In the genomic region with DNA sequence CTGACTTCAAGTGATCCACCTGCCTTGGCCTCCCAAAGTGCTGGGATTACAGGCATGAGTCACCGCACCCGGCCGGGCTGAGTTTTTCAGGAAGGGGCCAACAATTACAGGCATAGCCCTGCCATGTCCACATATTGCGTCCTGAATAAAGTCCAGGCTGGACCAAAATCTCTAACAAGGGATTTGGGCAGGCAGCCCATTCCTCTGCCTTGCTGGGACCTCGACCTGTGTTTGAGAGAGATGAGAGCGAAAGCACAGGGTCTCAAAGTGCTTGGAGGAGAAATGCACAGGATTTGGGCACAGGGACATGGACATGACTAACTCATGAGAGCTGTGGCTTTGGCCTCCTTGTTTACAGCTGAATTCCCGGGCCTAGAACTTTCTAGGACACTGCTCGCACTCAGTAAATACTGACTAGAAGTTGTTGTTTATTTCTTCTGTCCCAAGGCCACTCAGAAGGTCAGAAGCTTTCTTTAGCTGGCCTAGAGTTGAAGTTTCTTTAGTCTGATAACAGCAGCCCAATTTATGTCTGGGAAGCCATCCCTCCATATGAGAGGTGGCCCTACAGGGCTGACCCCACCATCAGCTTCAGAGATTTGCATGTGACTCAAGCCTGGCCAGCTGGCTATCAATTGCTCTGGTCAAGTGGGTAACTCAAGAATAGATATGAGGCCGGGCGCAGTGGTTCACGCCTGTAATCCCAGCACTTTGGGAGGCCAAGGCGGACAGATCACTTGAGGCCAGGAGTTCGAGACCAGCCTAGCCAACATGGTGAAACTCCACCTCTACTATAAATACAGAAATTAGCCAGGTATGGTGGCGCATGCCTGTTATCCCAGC, we compare ENCODE assay signal across 13 cellular contexts. TPM values are rescaled to one million over a fixed set of nuclear protein-coding genes. Genes with fewer than 3 reads are reported as not detected.
A peak's percentile ranks its signal among the peaks of the same experiment; 100 is the strongest.
DNase-seq lines count a peak whose midpoint lies in the region; ATAC-seq and TF ChIP-seq lines count a peak whose summit lies in the region.
"Had no signal": no experiment of that assay in that cellular context is flagged by ENCODE, and none has a peak within 500 bp of the region (broad histone marks: within the 10 kb centered on the region; RNA-seq: fewer than 3 reads in every experiment).

No MANE protein-coding gene starts in this region.

- intact Hi-C loops in esophagus squamous epithelium (cut with DNase I) = no loop called here
- intact Hi-C loops in tibial artery (cut with DNase I; ENCODE audit: low total_unique reads) = no loop called here

- 63 to 81% methylated on average over 6 to 7 of the region's 14 CpGs for WGBS in esophagus squamous epithelium, 2 donors

- peak overlapping the region; percentile 54 for H3K27ac Mint-ChIP-seq in activated T-helper 17 cell treated with anti-CD3 and anti-CD28 coated beads, Interleukin-2, amount 50 U/mL, for 72 hours
- H3K27ac Mint-ChIP-seq: brain, mesothelial cell of epicardium had no signal

- TF ChIP-seq CTCF in esophagus squamous epithelium (IDR thresholded peaks at IDR 0.05) = no peak
- TF ChIP-seq CTCF in tibial artery (IDR thresholded peaks at IDR 0.05) = no peak

- H3K36me3 Mint-ChIP-seq in activated T-helper 17 cell treated with anti-CD3 and anti-CD28 coated beads, Interleukin-2, amount 50 U/mL, for 72 hours (ENCODE audit: low read depth) = no peaks in the 10 kb centered on the region

- H3K27me3 Mint-ChIP-seq in activated T-helper 17 cell treated with anti-CD3 and anti-CD28 coated beads, Interleukin-2, amount 50 U/mL, for 72 hours = no peaks in the 10 kb centered on the region
- H3K27me3 Mint-ChIP-seq: brain had no signal

- no peaks in the 10 kb centered on the region for H3K4me1 Mint-ChIP-seq in activated T-helper 17 cell treated with anti-CD3 and anti-CD28 coated beads, Interleukin-2, amount 50 U/mL, for 72 hours
- H3K4me1 Mint-ChIP-seq: mesothelial cell of epicardium had no signal

- H3K27me3 ChIP-seq in esophagus squamous epithelium = no peaks in the 10 kb centered on the region
- H3K27me3 ChIP-seq in tibial artery = no peaks in the 10 kb centered on the region

- no peak overlapping the region for H3K4me3 Mint-ChIP-seq in activated T-helper 17 cell treated with anti-CD3 and anti-CD28 coated beads, Interleukin-2, amount 50 U/mL, for 72 hours
- H3K4me3 Mint-ChIP-seq: brain, mesothelial cell of epicardium had no signal

- no peak for ATAC-seq in activated T-helper 17 cell treated with anti-CD3 and anti-CD28 coated beads, Interleukin-2, amount 50 U/mL, for 72 hours (replicated peaks)

- H3K36me3 ChIP-seq in esophagus squamous epithelium (peaks cover 0 to 11% (median 6%) of the 10 kb centered on the region in 3 donors), tibial artery (no peaks in the 10 kb centered on the region)

- no peak for DNase-seq in esophagus squamous epithelium (lab: John Stamatoyannopoulos, UW)
- DNase-seq in lung microvascular endothelial cell (ENCODE audit: low read depth in 2 of 2) = peak; percentile 53 to 68
- peak; percentile 63 to 79 for DNase-seq in tibial artery
- no peak for DNase-seq in OCI-M2 (lab: John Stamatoyannopoulos, UW; ENCODE audit: unreplicated experiment)
- DNase-seq in activated CD4-positive, alpha-beta T cell treated with anti-CD3 and anti-CD28 coated beads for 4 hours = no peak
- DNase-seq in KG1 (lab: John Stamatoyannopoulos, UW) = no peak
- DNase-seq in NCI-H82 (lab: John Stamatoyannopoulos, UW) = no peak
- DNase-seq: NCI-H2029; NCI-H748 treated with DMSO at 0.1 percent for 48 hours; stimulated activated CD4-positive, alpha-beta T cell treated with anti-CD3 and anti-CD28 coated beads, Interleukin-15, amount 100 ng/mL, for 24 hours had no signal

- H3K4me1 ChIP-seq in esophagus squamous epithelium (peaks cover 0 to 57% (median 28%) of the 10 kb centered on the region in 3 donors), tibial artery (peaks cover 0 to 36% (median 14%) of the 10 kb centered on the region in 4 donors)

- H3K27ac ChIP-seq in esophagus squamous epithelium (peak overlapping the region in 3 of 4 donors; percentile 59 to 79 (median 74)), tibial artery (peak overlapping the region; percentile 30 to 42)

- no peak overlapping the region for H3K4me3 ChIP-seq in esophagus squamous epithelium
- H3K4me3 ChIP-seq in tibial artery = no peak overlapping the region

- no peaks in the 10 kb centered on the region for H3K9me3 Mint-ChIP-seq in activated T-helper 17 cell treated with anti-CD3 and anti-CD28 coated beads, Interleukin-2, amount 50 U/mL, for 72 hours
- H3K9me3 Mint-ChIP-seq: brain, mesothelial cell of epicardium had no signal

- no peak for TF ChIP-seq POLR2A in esophagus squamous epithelium (IDR thresholded peaks at IDR 0.05)

- no peaks in the 10 kb centered on the region for H3K9me3 ChIP-seq in esophagus squamous epithelium
- H3K9me3 ChIP-seq in tibial artery = no peaks in the 10 kb centered on the region

RNA-seq across cellular contexts. Expression of a gene that starts 11.7 kb away (rescaled TPM):
- 10 to 100 TPM; 16.9 to 30.1 TPM for total RNA-seq in activated T-helper 17 cell treated with anti-CD3 and anti-CD28 coated beads, Interleukin-2, amount 50 U/mL, for 72 hours
- 10 to 100 TPM; 16.8 to 32.6 (median 21.2) TPM for total RNA-seq in esophagus squamous epithelium
- total RNA-seq in lung microvascular endothelial cell = 14.8 and 31.2 TPM in 2 replicates

Comparison
In these comparisons a context has a peak if more than half of its experiments do, and no peak if none do; other contexts are left out.
1. DNase-seq: peak in lung microvascular endothelial cell (2 of 2) and tibial artery (2 of 2); none in esophagus squamous epithelium (single experiment), OCI-M2 (single experiment), activated CD4-positive, alpha-beta T cell treated with anti-CD3 and anti-CD28 coated beads for 4 hours (0 of 2), KG1 (single experiment) and NCI-H82 (single experiment).